21 cellular contexts compared by ENCODE assay signal in the genomic region with DNA sequence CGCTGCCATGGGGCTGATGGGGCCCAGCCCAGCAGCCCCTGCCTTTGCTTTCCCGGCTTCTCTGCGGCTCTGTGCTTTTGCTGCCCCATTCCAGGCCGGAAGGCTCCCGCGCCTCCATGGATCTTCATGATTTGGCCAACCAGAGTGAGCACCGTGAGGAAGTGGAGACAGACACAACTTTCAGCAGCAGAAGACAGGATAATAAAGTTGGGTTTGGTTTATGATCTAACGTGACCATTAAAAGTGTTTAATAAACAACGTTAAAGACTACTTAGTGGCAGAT.
"Had no signal": no experiment of that assay in that cellular context is flagged by ENCODE, and none has a peak within 500 bp of the region (broad histone marks: within the 10 kb centered on the region; RNA-seq: fewer than 3 reads in every experiment).

No MANE protein-coding gene starts in this region.

- H3K27ac Mint-ChIP-seq: immature natural killer cell; naive thymus-derived CD4-positive, alpha-beta T cell; natural killer cell treated with Interleukin-12 subunit alpha and Interleukin-12 subunit beta and Interleukin-15 and Interleukin-18, amount 100 ng/mL, for 72 hours had no signal

- DNase-seq: hypothalamus; immature natural killer cell; left ventricle myocardium inferior; mesendoderm; midbrain; naive thymus-derived CD4-positive, alpha-beta T cell; occipital lobe; stimulated activated CD4-positive, alpha-beta T cell treated with anti-CD3 and anti-CD28 coated beads, Interleukin-1b, Interleukin-23, amount 100 ng/mL, for 48 hours; stimulated activated CD4-positive, alpha-beta T cell treated with anti-CD3 and anti-CD28 coated beads, Interleukin-2, amount 100 ng/mL, for 48 hours; stimulated activated CD4-positive, alpha-beta T cell treated with anti-CD3 and anti-CD28 coated beads, Interleukin-4, amount 100 ng/mL, for 4 hours; stimulated activated CD8-positive, alpha-beta memory T cell treated with anti-CD3 and anti-CD28 coated beads, Interleukin-4, amount 100 ng/mL, for 48 hours; stimulated activated naive CD4-positive, alpha-beta T cell treated with Interleukin-2 at 50 U/mL for 16 hours; testis; thyroid gland; transverse colon; upper lobe of left lung had no signal

- ATAC-seq: mucosa of descending colon; naive thymus-derived CD4-positive, alpha-beta T cell; natural killer cell treated with Interleukin-12 subunit alpha and Interleukin-12 subunit beta and Interleukin-15 and Interleukin-18, amount 100 ng/mL, for 72 hours; right lobe of liver; stimulated activated memory B cell treated with anti-CD40 and anti-IgM and Interleukin-4, amounts not matched to agents 10 μg/mL and 1 μg/mL and 100 μg/mL, for 72 hours; stimulated activated naive CD8-positive, alpha-beta T cell treated with anti-CD3 and anti-CD28 coated beads, Interleukin-15, amount 100 ng/mL, for 72 hours had no signal

- H3K36me3 Mint-ChIP-seq: immature natural killer cell had no signal

- H3K4me3 Mint-ChIP-seq: natural killer cell treated with Interleukin-12 subunit alpha and Interleukin-12 subunit beta and Interleukin-15 and Interleukin-18, amount 100 ng/mL, for 72 hours; stimulated activated memory B cell treated with anti-CD40 and anti-IgM and Interleukin-4, amounts not matched to agents 10 μg/mL and 1 μg/mL and 100 μg/mL, for 72 hours; stimulated activated naive CD8-positive, alpha-beta T cell treated with anti-CD3 and anti-CD28 coated beads, Interleukin-15, amount 100 ng/mL, for 72 hours had no signal

- H3K9me3 Mint-ChIP-seq: immature natural killer cell; natural killer cell treated with Interleukin-12 subunit alpha and Interleukin-12 subunit beta and Interleukin-15 and Interleukin-18, amount 100 ng/mL, for 72 hours had no signal
